In the genomic region with DNA sequence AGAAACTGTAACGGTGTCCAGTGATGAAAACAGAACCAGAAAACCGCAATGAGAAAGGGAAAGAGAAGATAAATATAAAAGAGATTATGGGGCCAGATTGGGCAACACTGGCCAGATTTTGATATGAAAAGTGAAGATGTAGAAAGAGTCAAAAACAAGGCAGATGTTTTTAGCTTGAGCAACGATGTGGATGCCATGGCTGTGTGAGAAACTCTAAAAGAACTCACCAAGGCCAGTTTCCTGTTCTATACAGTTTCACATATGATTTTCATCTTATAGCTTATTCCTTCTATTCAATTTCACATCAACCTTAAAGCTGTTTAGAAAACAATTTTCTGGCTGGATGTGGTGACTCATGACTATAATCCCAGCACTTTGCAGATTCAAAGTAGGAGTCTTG, we compare ENCODE assay signal across 9 cellular contexts.
"Had no signal": no experiment of that assay in that cellular context is flagged by ENCODE, and none has a peak within 500 bp of the region (broad histone marks: within the 10 kb centered on the region; RNA-seq: fewer than 3 reads in every experiment).

No MANE protein-coding gene starts in this region.

- FAIRE-seq: H1, H54 had no signal

- H3K27ac ChIP-seq: HL-60, KMS-11 had no signal

- H3K9ac ChIP-seq: KMS-11 had no signal

- DNase-seq: H9, HFFc6, KBM-7 had no signal

- H3K4me2 ChIP-seq: GM23338, KMS-11 had no signal

- H3K4me3 ChIP-seq: GM23338 had no signal

- ATAC-seq: GM23338, HCT116 had no signal

- H2AFZ ChIP-seq: GM23338 had no signal
